ENCODE assay signal across 8 cellular contexts in the genomic region with DNA sequence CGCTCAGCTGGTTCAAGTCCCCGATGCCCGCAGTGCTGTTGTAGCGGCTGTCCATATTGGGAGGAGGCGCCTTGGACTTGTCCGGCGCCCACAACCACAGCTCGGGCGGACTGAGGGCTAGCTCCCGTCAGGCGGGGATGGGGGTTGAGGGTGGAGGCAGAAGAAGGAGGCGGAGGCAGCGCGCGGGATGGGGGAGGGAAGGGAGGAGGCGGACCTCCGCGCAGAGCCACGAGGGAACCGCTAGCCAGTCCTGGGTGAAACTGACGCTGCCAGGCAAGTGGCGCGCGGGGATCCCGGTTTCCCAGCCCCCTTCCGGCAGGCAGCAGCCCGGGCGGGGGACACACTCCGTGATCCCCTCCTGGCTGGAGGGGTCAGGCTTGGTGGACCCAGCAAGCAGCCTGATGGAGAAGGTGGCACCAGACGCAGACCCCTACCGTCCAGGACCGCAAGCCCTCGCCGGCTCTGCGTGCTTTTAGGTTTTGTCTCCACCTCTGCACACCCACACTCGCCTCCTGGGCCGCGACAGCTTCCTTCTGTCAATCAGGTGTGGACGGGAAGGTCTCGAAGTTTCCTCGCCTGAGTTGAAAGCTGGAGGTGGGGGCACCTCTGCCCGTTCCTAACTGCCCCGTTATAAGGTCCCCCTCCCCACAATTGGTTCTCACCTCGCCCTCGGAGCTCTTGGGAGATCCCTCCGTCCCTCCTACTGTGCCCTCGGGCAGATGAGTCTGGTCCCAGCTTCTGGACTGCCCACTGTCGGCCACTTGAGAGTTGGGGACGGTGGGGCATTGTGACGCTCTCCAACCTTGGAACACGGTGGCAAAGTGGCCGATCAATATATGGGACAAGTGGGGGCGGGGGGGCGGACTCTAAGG.
DNase-seq lines count a peak whose midpoint lies in the region; ATAC-seq lines count a peak whose summit lies in the region.

A gene (minus strand): TSS at position 112 of the 872 bp plus-strand sequence. CDS start 57 bp downstream, at position 55.

- DNase-seq in D341Med (ENCODE audit: low spot score) (peak; percentile 60), HUDEP-2 (lab: John Stamatoyannopoulos, UW; ENCODE audit: unreplicated experiment in 76 of 76) (peak in 68 of 76 experiments; percentile 8 to 84 (median 62)), kidney tubule cell (ENCODE audit: low spot score) (peak; percentile 88), NCI-H2196 treated with DMSO at 0.1 percent for 48 hours (lab: John Stamatoyannopoulos, UW; ENCODE audit: unreplicated experiment) (no peak)
- peak; percentile 18 for DNase-seq in activated CD4-positive, alpha-beta T cell treated with anti-CD3 and anti-CD28 coated beads for 1 hour
- DNase-seq in stimulated activated CD4-positive, alpha-beta T cell treated with anti-CD3 and anti-CD28 coated beads, Interleukin-12 subunit alpha, Interleukin-12 subunit beta, amount 100 ng/mL, for 48 hours (ENCODE audit: low read depth in 2 of 3, low spot score in 1 of 3), result peak in 2 of 3 donors; percentile 31 to 56

- ATAC-seq in GM21528 (IDR thresholded peaks at IDR 0.05; ENCODE audit: low FRiP score, unreplicated experiment), result peak; percentile 50

- H3K27ac ChIP-seq in cingulate gyrus (ENCODE audit: low read depth, low read length), result peak within 1 kb of the TSS; percentile 79
